ENCODE assay signal across 1 cellular context in the genomic region with DNA sequence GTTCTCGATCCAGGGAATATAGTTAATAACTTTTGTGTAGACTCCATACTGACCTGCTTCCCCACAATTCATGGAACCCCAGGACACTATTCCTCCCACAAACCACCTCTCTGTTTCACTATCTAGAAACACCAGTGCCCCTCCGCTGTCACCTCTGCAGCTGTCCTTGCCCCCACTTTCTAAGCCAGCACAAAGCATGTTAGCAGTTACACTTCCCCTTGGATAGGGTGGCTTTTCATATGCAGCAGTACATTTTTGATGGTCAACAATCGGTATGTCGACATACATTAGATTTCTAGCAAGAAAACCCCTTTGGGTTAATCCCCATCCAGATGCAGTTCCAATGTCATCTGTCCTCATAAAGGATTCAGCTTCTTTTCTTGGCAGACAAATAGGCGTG.
TF ChIP-seq lines count a peak whose summit lies in the region.

No MANE protein-coding gene starts in this region.

TF ChIP-seq in HepG2, 621 proteins besides CTCF, POLR2A, EP300 and RAD21:
- peak; percentile 13 for TF ChIP-seq RBM22 (optimal IDR thresholded peaks at IDR 0.05; ENCODE audit: low read length)
- TF ChIP-seq, protein P1, sequence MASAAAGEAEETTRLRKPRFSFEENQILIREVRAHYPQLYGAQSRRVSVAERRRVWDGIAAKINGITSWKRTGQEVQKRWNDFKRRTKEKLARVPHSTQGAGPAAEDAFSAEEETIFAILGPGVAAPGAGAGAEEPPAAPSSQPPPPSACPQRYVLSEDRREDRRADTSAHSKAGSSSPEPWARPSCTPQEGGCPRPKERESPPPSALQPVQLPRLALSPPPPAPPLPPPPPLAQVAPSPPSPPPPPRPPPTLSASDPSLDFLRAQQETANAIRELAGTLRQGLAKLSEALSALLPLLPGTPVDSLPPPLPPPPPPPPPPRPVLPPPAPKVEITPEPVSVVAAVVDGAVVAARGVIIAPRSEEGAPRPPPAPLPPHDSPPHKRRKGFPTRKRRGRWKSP (CRISPR knock-in tag; IDR thresholded peaks at IDR 0.05), result no peak
- peak; percentile 65 for TF ChIP-seq POLR2G (IDR thresholded peaks at IDR 0.05; ENCODE audit: low read depth, low read length)
- 0 out of 2 replicates have a peak, but pooled peaks have one; percentile 41 for TF ChIP-seq POLR2AphosphoS2 (IDR thresholded peaks at IDR 0.05; ENCODE audit: low read depth, low read length)
- TF ChIP-seq POLR2AphosphoS5 (IDR thresholded peaks at IDR 0.05; ENCODE audit: low read depth, low read length), result peak; percentile 47
- peak; percentile 43; the same call in 1 of the 2 replicates for TF ChIP-seq RBFOX2 (IDR thresholded peaks at IDR 0.05; ENCODE audit: low read depth, low read length)
- TF ChIP-seq PCBP2 (optimal IDR thresholded peaks at IDR 0.05; ENCODE audit: low read depth, low read length, poor library complexity, severe bottlenecking), result no peak
- TF ChIP-seq, protein P2, sequence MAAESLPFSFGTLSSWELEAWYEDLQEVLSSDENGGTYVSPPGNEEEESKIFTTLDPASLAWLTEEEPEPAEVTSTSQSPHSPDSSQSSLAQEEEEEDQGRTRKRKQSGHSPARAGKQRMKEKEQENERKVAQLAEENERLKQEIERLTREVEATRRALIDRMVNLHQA (CRISPR knock-in tag; IDR thresholded peaks at IDR 0.05), result no peak
- no peak for TF ChIP-seq ADNP (CRISPR knock-in tag; IDR thresholded peaks at IDR 0.05)
